In genomic region chr9:90741036-90741435, GRCh38 we compare ENCODE assay signal across 9 cellular contexts.
"Had no signal": no experiment of that assay in that cellular context is flagged by ENCODE, and none has a peak within 500 bp of the region (broad histone marks: within the 10 kb centered on the region; RNA-seq: fewer than 3 reads in every experiment).

No MANE protein-coding gene starts in this region.

- H3K4me3 ChIP-seq: GM23248, HAP-1, K562 had no signal

- H3K9me3 ChIP-seq: HAP-1 had no signal

- H3K4me1 ChIP-seq: HAP-1 had no signal

- H3K36me3 ChIP-seq: HAP-1 had no signal

- H3K9ac ChIP-seq: GM23248 had no signal

- FAIRE-seq: HTR-8/SVneo, K562 had no signal

- H2AFZ ChIP-seq: GM23248 had no signal

- H3K27ac ChIP-seq: GM23248 had no signal

- DNase-seq: GM23248, GOT3, H7, IMR-90, KG1 had no signal

- ATAC-seq: HCT116, K562 had no signal
